In genomic region chr2:212538156-212539144, GRCh38 we compare ENCODE assay signal across 8 cellular contexts. TPM values are rescaled to one million over a fixed set of nuclear protein-coding genes. Genes with fewer than 3 reads are reported as not detected.
DNase-seq lines count a peak whose midpoint lies in the region; ATAC-seq and TF ChIP-seq lines count a peak whose summit lies in the region.

ERBB4 (minus strand) TSS chr2:212538802; CDS start chr2:212538530, 272 bp downstream.

- no peaks in the 10 kb centered on the region for H3K36me3 Mint-ChIP-seq in brain

- peaks cover 13% of the 10 kb centered on the region for H3F3A ChIP-seq in smooth muscle cell (ENCODE audit: low read depth)

- no peak for TF ChIP-seq CTCF in brain (conservative IDR thresholded peaks at IDR 0.05)
- TF ChIP-seq CTCF in smooth muscle cell (IDR thresholded peaks at IDR 0.05; ENCODE audit: borderline replicate concordance, insufficient read depth, poor library complexity, severe bottlenecking), result no peak

- peak in 9 of 14 donors; percentile 46 to 73 (median 68) for DNase-seq in C1 segment of cervical spinal cord (lab: John Stamatoyannopoulos, UW)
- DNase-seq in islet precursor cell, result peak; percentile 54
- DNase-seq in smooth muscle cell (lab: John Stamatoyannopoulos, UW; ENCODE audit: unreplicated experiment), result no peak
- no peak for DNase-seq in HT-29 (ENCODE audit: low spot score)

- H3K27me3 ChIP-seq in smooth muscle cell (ENCODE audit: low read depth), result peaks cover 54% of the 10 kb centered on the region

- H3K9me3 Mint-ChIP-seq in brain, result peaks cover 0 to 5% (median 0%) of the 10 kb centered on the region in 5 experiments

- H3K4me1 ChIP-seq in smooth muscle cell (ENCODE audit: low read depth), result peaks cover 25% of the 10 kb centered on the region

- H4K20me1 ChIP-seq in smooth muscle cell (ENCODE audit: low read depth), result peaks cover 5% of the 10 kb centered on the region

- H3K4me3 Mint-ChIP-seq in brain, result peak within 1 kb of the TSS; percentile 88 to 96 (median 95)

- peaks cover 32% of the 10 kb centered on the region for H3K4me1 Mint-ChIP-seq in brain

- peak within 1 kb of the TSS; percentile 52 to 98 (median 76) for H3K27ac Mint-ChIP-seq in brain

- no peaks in the 10 kb centered on the region for H3K79me2 ChIP-seq in smooth muscle cell (ENCODE audit: low read depth)

- H3K27me3 Mint-ChIP-seq in brain, result peaks cover 82% of the 10 kb centered on the region

- H3K36me3 ChIP-seq in smooth muscle cell (ENCODE audit: low read depth), result no peaks in the 10 kb centered on the region

- peak within 1 kb of the TSS; percentile 99 for H3K4me2 ChIP-seq in smooth muscle cell

- peak within 1 kb of the TSS; percentile 90 for H2AFZ ChIP-seq in smooth muscle cell (ENCODE audit: low read depth)

- no peak within 1 kb of the TSS for H3K27ac ChIP-seq in smooth muscle cell (ENCODE audit: low read depth)

- H3K9ac ChIP-seq in smooth muscle cell (ENCODE audit: low read depth), result no peak within 1 kb of the TSS

- ATAC-seq in HG02885 (IDR thresholded peaks at IDR 0.05; ENCODE audit: poor library complexity, unreplicated experiment), result peak; percentile 25
- ATAC-seq in HG02870 (IDR thresholded peaks at IDR 0.05; ENCODE audit: unreplicated experiment), result no peak
- no peak for ATAC-seq in GM19395 (IDR thresholded peaks at IDR 0.05; ENCODE audit: unreplicated experiment)

- H3K4me3 ChIP-seq in smooth muscle cell, result peak within 1 kb of the TSS; percentile 75

- under 1% methylated on average over 79 of the region's 82 CpGs for WGBS in smooth muscle cell (ENCODE audit: low lambda C conversion rate)

- no peaks in the 10 kb centered on the region for H3K9me3 ChIP-seq in smooth muscle cell (replicated peaks; ENCODE audit: low read depth)

RNA-seq across cellular contexts. Expression of gene ERBB4, which starts in this region (rescaled TPM):
- polyA plus RNA-seq in brain (ENCODE audit: insufficient read depth, low read depth, low replicate concordance) (0.81 TPM), smooth muscle cell (0.24 TPM in 1 of 2 replicates, not detected in the other)
- total RNA-seq in smooth muscle cell, result 0.13 and 0.67 TPM in 2 replicates
- total RNA-seq in HT-29 (2014; rRNA removed; shearing (Covaris generic)), result not detected in 2 replicates

Comparison
In these comparisons a context has a peak if more than half of its experiments do, and no peak if none do; other contexts are left out.
1. DNase-seq: peak in C1 segment of cervical spinal cord (9 of 14) and islet precursor cell (single experiment); none in smooth muscle cell (single experiment) and HT-29 (single experiment).